Comparison of ENCODE assay signal across 2 cellular contexts in the genomic region with DNA sequence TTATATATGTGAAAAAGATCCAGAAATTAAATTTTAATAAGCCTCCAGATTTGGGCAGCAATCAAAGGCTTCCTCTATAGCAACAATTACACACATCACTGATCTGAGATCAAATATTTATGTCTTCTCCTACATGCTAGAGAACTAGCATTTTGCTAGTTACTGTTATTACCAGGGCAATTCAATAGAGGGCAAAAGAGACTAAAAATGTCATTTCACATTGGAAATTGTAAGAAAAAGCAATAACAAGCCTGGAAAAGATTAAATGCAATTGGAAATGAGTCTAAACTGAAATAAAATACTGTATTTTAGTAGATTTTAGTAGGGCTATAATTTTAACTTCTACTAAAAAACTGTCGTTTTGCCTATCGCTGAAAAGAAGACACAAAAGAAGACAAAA.
TF ChIP-seq lines count a peak whose summit lies in the region.

No MANE protein-coding gene starts in this region.

TF ChIP-seq in Ishikawa, 13 proteins besides CTCF, POLR2A, EP300 and RAD21 (continued from another document):
- TF ChIP-seq USF1 (IDR thresholded peaks at IDR 0.05) (no peak), NFIC (IDR thresholded peaks at IDR 0.05) (no peak), ZBTB7A (IDR thresholded peaks at IDR 0.05; ENCODE audit: low read depth) (no peak), TEAD4 (IDR thresholded peaks at IDR 0.05) (no peak), TCF12 (IDR thresholded peaks at IDR 0.05; ENCODE audit: low read depth) (no peak), FOXM1 (IDR thresholded peaks at IDR 0.05; ENCODE audit: borderline replicate concordance, low read depth) (no peak)
- TF ChIP-seq, protein P1, sequence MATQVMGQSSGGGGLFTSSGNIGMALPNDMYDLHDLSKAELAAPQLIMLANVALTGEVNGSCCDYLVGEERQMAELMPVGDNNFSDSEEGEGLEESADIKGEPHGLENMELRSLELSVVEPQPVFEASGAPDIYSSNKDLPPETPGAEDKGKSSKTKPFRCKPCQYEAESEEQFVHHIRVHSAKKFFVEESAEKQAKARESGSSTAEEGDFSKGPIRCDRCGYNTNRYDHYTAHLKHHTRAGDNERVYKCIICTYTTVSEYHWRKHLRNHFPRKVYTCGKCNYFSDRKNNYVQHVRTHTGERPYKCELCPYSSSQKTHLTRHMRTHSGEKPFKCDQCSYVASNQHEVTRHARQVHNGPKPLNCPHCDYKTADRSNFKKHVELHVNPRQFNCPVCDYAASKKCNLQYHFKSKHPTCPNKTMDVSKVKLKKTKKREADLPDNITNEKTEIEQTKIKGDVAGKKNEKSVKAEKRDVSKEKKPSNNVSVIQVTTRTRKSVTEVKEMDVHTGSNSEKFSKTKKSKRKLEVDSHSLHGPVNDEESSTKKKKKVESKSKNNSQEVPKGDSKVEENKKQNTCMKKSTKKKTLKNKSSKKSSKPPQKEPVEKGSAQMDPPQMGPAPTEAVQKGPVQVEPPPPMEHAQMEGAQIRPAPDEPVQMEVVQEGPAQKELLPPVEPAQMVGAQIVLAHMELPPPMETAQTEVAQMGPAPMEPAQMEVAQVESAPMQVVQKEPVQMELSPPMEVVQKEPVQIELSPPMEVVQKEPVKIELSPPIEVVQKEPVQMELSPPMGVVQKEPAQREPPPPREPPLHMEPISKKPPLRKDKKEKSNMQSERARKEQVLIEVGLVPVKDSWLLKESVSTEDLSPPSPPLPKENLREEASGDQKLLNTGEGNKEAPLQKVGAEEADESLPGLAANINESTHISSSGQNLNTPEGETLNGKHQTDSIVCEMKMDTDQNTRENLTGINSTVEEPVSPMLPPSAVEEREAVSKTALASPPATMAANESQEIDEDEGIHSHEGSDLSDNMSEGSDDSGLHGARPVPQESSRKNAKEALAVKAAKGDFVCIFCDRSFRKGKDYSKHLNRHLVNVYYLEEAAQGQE (IDR thresholded peaks at IDR 0.05; ENCODE audit: low read depth), result no peak

TF ChIP-seq in K562, 482 proteins besides CTCF, POLR2A, EP300 and RAD21 (continued from another document):
- TF ChIP-seq USF1 (CRISPR knock-in tag; IDR thresholded peaks at IDR 0.05) (no peak), MIER1 (IDR thresholded peaks at IDR 0.05; ENCODE audit: low read depth) (no peak), SP1 (CRISPR knock-in tag; IDR thresholded peaks at IDR 0.05) (no peak), PTRF (tag; IDR thresholded peaks at IDR 0.05) (no peak)
- TF ChIP-seq, protein P2, sequence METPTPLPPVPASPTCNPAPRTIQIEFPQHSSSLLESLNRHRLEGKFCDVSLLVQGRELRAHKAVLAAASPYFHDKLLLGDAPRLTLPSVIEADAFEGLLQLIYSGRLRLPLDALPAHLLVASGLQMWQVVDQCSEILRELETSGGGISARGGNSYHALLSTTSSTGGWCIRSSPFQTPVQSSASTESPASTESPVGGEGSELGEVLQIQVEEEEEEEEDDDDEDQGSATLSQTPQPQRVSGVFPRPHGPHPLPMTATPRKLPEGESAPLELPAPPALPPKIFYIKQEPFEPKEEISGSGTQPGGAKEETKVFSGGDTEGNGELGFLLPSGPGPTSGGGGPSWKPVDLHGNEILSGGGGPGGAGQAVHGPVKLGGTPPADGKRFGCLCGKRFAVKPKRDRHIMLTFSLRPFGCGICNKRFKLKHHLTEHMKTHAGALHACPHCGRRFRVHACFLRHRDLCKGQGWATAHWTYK (CRISPR knock-in tag; IDR thresholded peaks at IDR 0.05), result no peak
- TF ChIP-seq, protein P3, sequence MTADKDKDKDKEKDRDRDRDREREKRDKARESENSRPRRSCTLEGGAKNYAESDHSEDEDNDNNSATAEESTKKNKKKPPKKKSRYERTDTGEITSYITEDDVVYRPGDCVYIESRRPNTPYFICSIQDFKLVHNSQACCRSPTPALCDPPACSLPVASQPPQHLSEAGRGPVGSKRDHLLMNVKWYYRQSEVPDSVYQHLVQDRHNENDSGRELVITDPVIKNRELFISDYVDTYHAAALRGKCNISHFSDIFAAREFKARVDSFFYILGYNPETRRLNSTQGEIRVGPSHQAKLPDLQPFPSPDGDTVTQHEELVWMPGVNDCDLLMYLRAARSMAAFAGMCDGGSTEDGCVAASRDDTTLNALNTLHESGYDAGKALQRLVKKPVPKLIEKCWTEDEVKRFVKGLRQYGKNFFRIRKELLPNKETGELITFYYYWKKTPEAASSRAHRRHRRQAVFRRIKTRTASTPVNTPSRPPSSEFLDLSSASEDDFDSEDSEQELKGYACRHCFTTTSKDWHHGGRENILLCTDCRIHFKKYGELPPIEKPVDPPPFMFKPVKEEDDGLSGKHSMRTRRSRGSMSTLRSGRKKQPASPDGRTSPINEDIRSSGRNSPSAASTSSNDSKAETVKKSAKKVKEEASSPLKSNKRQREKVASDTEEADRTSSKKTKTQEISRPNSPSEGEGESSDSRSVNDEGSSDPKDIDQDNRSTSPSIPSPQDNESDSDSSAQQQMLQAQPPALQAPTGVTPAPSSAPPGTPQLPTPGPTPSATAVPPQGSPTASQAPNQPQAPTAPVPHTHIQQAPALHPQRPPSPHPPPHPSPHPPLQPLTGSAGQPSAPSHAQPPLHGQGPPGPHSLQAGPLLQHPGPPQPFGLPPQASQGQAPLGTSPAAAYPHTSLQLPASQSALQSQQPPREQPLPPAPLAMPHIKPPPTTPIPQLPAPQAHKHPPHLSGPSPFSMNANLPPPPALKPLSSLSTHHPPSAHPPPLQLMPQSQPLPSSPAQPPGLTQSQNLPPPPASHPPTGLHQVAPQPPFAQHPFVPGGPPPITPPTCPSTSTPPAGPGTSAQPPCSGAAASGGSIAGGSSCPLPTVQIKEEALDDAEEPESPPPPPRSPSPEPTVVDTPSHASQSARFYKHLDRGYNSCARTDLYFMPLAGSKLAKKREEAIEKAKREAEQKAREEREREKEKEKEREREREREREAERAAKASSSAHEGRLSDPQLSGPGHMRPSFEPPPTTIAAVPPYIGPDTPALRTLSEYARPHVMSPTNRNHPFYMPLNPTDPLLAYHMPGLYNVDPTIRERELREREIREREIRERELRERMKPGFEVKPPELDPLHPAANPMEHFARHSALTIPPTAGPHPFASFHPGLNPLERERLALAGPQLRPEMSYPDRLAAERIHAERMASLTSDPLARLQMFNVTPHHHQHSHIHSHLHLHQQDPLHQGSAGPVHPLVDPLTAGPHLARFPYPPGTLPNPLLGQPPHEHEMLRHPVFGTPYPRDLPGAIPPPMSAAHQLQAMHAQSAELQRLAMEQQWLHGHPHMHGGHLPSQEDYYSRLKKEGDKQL (CRISPR knock-in tag; IDR thresholded peaks at IDR 0.05; ENCODE audit: borderline replicate concordance), result no peak
